In genomic region chr1:209808059-209808494, GRCh38 we compare ENCODE assay signal across 9 cellular contexts. TPM values are rescaled to one million over a fixed set of nuclear protein-coding genes. Genes with fewer than 3 reads are reported as not detected.
DNase-seq lines count a peak whose midpoint lies in the region; ATAC-seq, FAIRE-seq and TF ChIP-seq lines count a peak whose summit lies in the region.
"Had no signal": no experiment of that assay in that cellular context is flagged by ENCODE, and none has a peak within 500 bp of the region (broad histone marks: within the 10 kb centered on the region; RNA-seq: fewer than 3 reads in every experiment).

No MANE protein-coding gene starts in this region.

- H3K4me1 Mint-ChIP-seq in activated T-helper 2 cell treated with anti-CD3 and anti-CD28 coated beads, Interferon-gamma antibody, Interleukin-2, Interleukin-4, amounts not matched to agents 10 μg/mL and 5 μg/mL and 100 μg/mL, durations not matched to agents 14 hours and 24 hours and 36 hours (ENCODE audit: low read depth), result peaks cover 12% of the 10 kb centered on the region

- H3K9me3 ChIP-seq in SJCRH30 (replicated peaks), result no peaks in the 10 kb centered on the region

- intact Hi-C loops in activated T-helper 2 cell treated with anti-CD3 and anti-CD28 coated beads, Interferon-gamma antibody, Interleukin-2, Interleukin-4, amounts not matched to agents 10 μg/mL and 5 μg/mL and 100 μg/mL, durations not matched to agents 14 hours and 24 hours and 36 hours (cut with micrococcal nuclease), result no loop called here

- TF ChIP-seq CTCF in omental fat pad (IDR thresholded peaks at IDR 0.05), result no peak

- no peaks in the 10 kb centered on the region for H3K36me3 Mint-ChIP-seq in activated T-helper 2 cell treated with anti-CD3 and anti-CD28 coated beads, Interferon-gamma antibody, Interleukin-2, Interleukin-4, amounts not matched to agents 10 μg/mL and 5 μg/mL and 100 μg/mL, durations not matched to agents 14 hours and 24 hours and 36 hours (ENCODE audit: low read depth)

- FAIRE-seq in urothelium cell line (lab: Jason Lieb, UNC), result peak; percentile 40

- peaks cover 6% of the 10 kb centered on the region for H3K27me3 Mint-ChIP-seq in activated T-helper 2 cell treated with anti-CD3 and anti-CD28 coated beads, Interferon-gamma antibody, Interleukin-2, Interleukin-4, amounts not matched to agents 10 μg/mL and 5 μg/mL and 100 μg/mL, durations not matched to agents 14 hours and 24 hours and 36 hours (ENCODE audit: low read depth)

- H3K9me3 Mint-ChIP-seq in activated T-helper 2 cell treated with anti-CD3 and anti-CD28 coated beads, Interferon-gamma antibody, Interleukin-2, Interleukin-4, amounts not matched to agents 10 μg/mL and 5 μg/mL and 100 μg/mL, durations not matched to agents 14 hours and 24 hours and 36 hours, result no peaks in the 10 kb centered on the region
- H3K9me3 Mint-ChIP-seq: activated B cell treated with CpG ODN at 0.5 μM for 24 hours had no signal

- H3K4me1 ChIP-seq in SJCRH30, result peaks cover 7% of the 10 kb centered on the region

- H3K27ac Mint-ChIP-seq in activated T-helper 2 cell treated with anti-CD3 and anti-CD28 coated beads, Interferon-gamma antibody, Interleukin-2, Interleukin-4, amounts not matched to agents 10 μg/mL and 5 μg/mL and 100 μg/mL, durations not matched to agents 14 hours and 24 hours and 36 hours, result no peak overlapping the region
- H3K27ac Mint-ChIP-seq: activated B cell treated with CpG ODN at 0.5 μM for 24 hours had no signal

- no peak overlapping the region for H3K4me3 Mint-ChIP-seq in activated T-helper 2 cell treated with anti-CD3 and anti-CD28 coated beads, Interferon-gamma antibody, Interleukin-2, Interleukin-4, amounts not matched to agents 10 μg/mL and 5 μg/mL and 100 μg/mL, durations not matched to agents 14 hours and 24 hours and 36 hours (ENCODE audit: low read depth)
- H3K4me3 Mint-ChIP-seq: activated B cell treated with CpG ODN at 0.5 μM for 24 hours had no signal

- no peaks in the 10 kb centered on the region for H3K27me3 ChIP-seq in SJCRH30

- no peak overlapping the region for H3K27ac ChIP-seq in SJCRH30

- peak; percentile 42 for DNase-seq in activated CD8-positive, alpha-beta memory T cell treated with anti-CD3 and anti-CD28 coated beads, Interleukin-2, amount 50 U/mL, for 48 hours
- no peak for DNase-seq in activated CD8-positive, alpha-beta memory T cell treated with anti-CD3 and anti-CD28 coated beads, Interleukin-2, amount 50 U/mL, for 4 hours
- DNase-seq in SJCRH30, result peak; percentile 67 to 68
- peak; percentile 95 for DNase-seq in glomerular visceral epithelial cell (ENCODE audit: extremely low spot score)
- DNase-seq in urothelium cell line (ENCODE audit: low spot score), result peak; percentile 95
- DNase-seq in omental fat pad (ENCODE audit: low spot score), result no peak
- DNase-seq in activated T-helper 2 cell treated with anti-CD3 and anti-CD28 coated beads, Interferon-gamma antibody, Interleukin-2, Interleukin-4, amounts not matched to agents 10 μg/mL and 5 μg/mL and 100 μg/mL, durations not matched to agents 14 hours and 24 hours and 36 hours (ENCODE audit: low spot score), result no peak
- DNase-seq in activated CD4-positive, alpha-beta T cell treated with anti-CD3 and anti-CD28 coated beads for 48 hours, result no peak
- DNase-seq: activated B cell treated with CpG ODN at 0.5 μM for 24 hours had no signal

- H3K4me3 ChIP-seq in SJCRH30, result no peak overlapping the region

- no peaks in the 10 kb centered on the region for H3K36me3 ChIP-seq in SJCRH30

- no peak for ATAC-seq in omental fat pad (ENCODE audit: low FRiP score)

RNA-seq across cellular contexts. Expression of gene IRF6, which starts 2.1 kb away (rescaled TPM):
- not detected in 2 replicates for total RNA-seq in SJCRH30 (2014; rRNA removed; shearing (Covaris generic))
- total RNA-seq in omental fat pad, result 1 to 10 TPM in 2 of 4 donors, under 1 TPM in 2; 0.44 to 1.4 (median 1.0) TPM
- 0.25 TPM in 1 of 2 replicates, not detected in the other for total RNA-seq in activated T-helper 2 cell treated with anti-CD3 and anti-CD28 coated beads, Interferon-gamma antibody, Interleukin-2, Interleukin-4, amounts not matched to agents 10 μg/mL and 5 μg/mL and 100 μg/mL, durations not matched to agents 14 hours and 24 hours and 36 hours

RNA-seq across cellular contexts. Expression of gene UTP25, which starts 19.7 kb away (rescaled TPM):
- 13.3 and 14.2 TPM in 2 replicates for total RNA-seq in SJCRH30 (2014; rRNA removed; shearing (Covaris generic))
- total RNA-seq in omental fat pad, result 10 to 100 TPM in 1 of 4 donors, 1 to 10 TPM in 3; 6.6 to 18.5 (median 9.2) TPM
- 18.7 and 19.6 TPM in 2 replicates for total RNA-seq in activated T-helper 2 cell treated with anti-CD3 and anti-CD28 coated beads, Interferon-gamma antibody, Interleukin-2, Interleukin-4, amounts not matched to agents 10 μg/mL and 5 μg/mL and 100 μg/mL, durations not matched to agents 14 hours and 24 hours and 36 hours

RNA-seq across cellular contexts. Expression of gene C1orf74, which starts 23.7 kb away (rescaled TPM):
- total RNA-seq in SJCRH30 (2014; rRNA removed; shearing (Covaris generic)), result 5.4 and 6.0 TPM in 2 replicates
- total RNA-seq in omental fat pad, result 1 to 10 TPM in 2 of 4 donors, under 1 TPM in 2; 0.37 to 1.9 (median 1.0) TPM
- 2.8 and 3.0 TPM in 2 replicates for total RNA-seq in activated T-helper 2 cell treated with anti-CD3 and anti-CD28 coated beads, Interferon-gamma antibody, Interleukin-2, Interleukin-4, amounts not matched to agents 10 μg/mL and 5 μg/mL and 100 μg/mL, durations not matched to agents 14 hours and 24 hours and 36 hours

RNA-seq across cellular contexts. Expression of gene TRAF3IP3, which starts 52.2 kb away (rescaled TPM):
- 0.06 TPM in 1 of 2 replicates, not detected in the other for total RNA-seq in SJCRH30 (2014; rRNA removed; shearing (Covaris generic))
- 1 to 10 TPM; 2.5 to 9.0 (median 3.6) TPM for total RNA-seq in omental fat pad
- total RNA-seq in activated T-helper 2 cell treated with anti-CD3 and anti-CD28 coated beads, Interferon-gamma antibody, Interleukin-2, Interleukin-4, amounts not matched to agents 10 μg/mL and 5 μg/mL and 100 μg/mL, durations not matched to agents 14 hours and 24 hours and 36 hours, result 386 and 390 TPM in 2 replicates

Comparison
In these comparisons a context has a peak if more than half of its experiments do, and no peak if none do; other contexts are left out.
1. DNase-seq: peak in activated CD8-positive, alpha-beta memory T cell treated with anti-CD3 and anti-CD28 coated beads, Interleukin-2, amount 50 U/mL, for 48 hours (single experiment), SJCRH30 (2 of 2), glomerular visceral epithelial cell (single experiment) and urothelium cell line (single experiment); none in activated CD8-positive, alpha-beta memory T cell treated with anti-CD3 and anti-CD28 coated beads, Interleukin-2, amount 50 U/mL, for 4 hours (single experiment), omental fat pad (single experiment), activated T-helper 2 cell treated with anti-CD3 and anti-CD28 coated beads, Interferon-gamma antibody, Interleukin-2, Interleukin-4, amounts not matched to agents 10 μg/mL and 5 μg/mL and 100 μg/mL, durations not matched to agents 14 hours and 24 hours and 36 hours (single experiment) and activated CD4-positive, alpha-beta T cell treated with anti-CD3 and anti-CD28 coated beads for 48 hours (single experiment).